11 cellular contexts compared by ENCODE assay signal in the genomic region with DNA sequence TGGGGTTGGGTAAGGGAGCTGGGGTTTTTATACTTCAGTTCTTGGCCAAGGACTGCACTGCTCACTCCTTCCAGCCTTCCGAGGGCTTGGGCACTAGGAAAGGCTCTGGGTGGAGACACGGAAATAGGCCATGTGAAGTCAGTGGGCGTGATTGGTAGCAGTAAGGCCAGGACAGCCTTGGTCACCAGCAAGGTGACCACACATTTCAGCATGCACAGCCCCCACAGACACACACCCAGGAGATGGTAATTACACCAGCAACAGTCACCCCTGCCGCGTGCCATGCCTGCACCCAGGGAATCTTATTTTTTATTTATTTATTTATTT.
A peak's percentile ranks its signal among the peaks of the same experiment; 100 is the strongest.
DNase-seq lines count a peak whose midpoint lies in the region; ATAC-seq and TF ChIP-seq lines count a peak whose summit lies in the region.
"Had no signal": no experiment of that assay in that cellular context is flagged by ENCODE, and none has a peak within 500 bp of the region (broad histone marks: within the 10 kb centered on the region; RNA-seq: fewer than 3 reads in every experiment).

No MANE protein-coding gene starts in this region.

- POLR2A ChIA-PET in activated CD8-positive, alpha-beta T cell treated with anti-CD3 and anti-CD28 coated beads for 36 hours (lab: Charles Lee), result interaction anchor here (0.6 to 3.2 kb wide), 6 partner anchors 12 to 99 kb away, joined by 3 to 11 read pairs (median 4); no protein-coding TSS in a partner anchor

- no peaks in the 10 kb centered on the region for H3K27me3 Mint-ChIP-seq in activated CD8-positive, alpha-beta T cell treated with anti-CD3 and anti-CD28 coated beads for 36 hours
- H3K27me3 Mint-ChIP-seq: activated naive CD4-positive, alpha-beta T cell treated with anti-CD3 and anti-CD28 coated beads, Interleukin-2, amount 50 U/mL, for 24 hours had no signal

- H3K4me3 Mint-ChIP-seq in activated CD8-positive, alpha-beta T cell treated with anti-CD3 and anti-CD28 coated beads for 36 hours, result no peak overlapping the region
- peak overlapping the region; percentile 87 for H3K4me3 Mint-ChIP-seq in stimulated activated effector memory CD8-positive, alpha-beta T cell treated with anti-CD3 and anti-CD28 coated beads, Interleukin-12 subunit alpha, Interleukin-12 subunit beta, amount 100 ng/mL, for 72 hours

- H3K9me3 Mint-ChIP-seq in activated CD8-positive, alpha-beta T cell treated with anti-CD3 and anti-CD28 coated beads for 36 hours, result no peaks in the 10 kb centered on the region
- H3K9me3 Mint-ChIP-seq in stimulated activated effector memory CD8-positive, alpha-beta T cell treated with anti-CD3 and anti-CD28 coated beads, Interleukin-12 subunit alpha, Interleukin-12 subunit beta, amount 100 ng/mL, for 72 hours, result no peaks in the 10 kb centered on the region
- H3K9me3 Mint-ChIP-seq: activated naive CD4-positive, alpha-beta T cell treated with anti-CD3 and anti-CD28 coated beads, Interleukin-2, amount 50 U/mL, for 24 hours had no signal

- CTCF ChIA-PET in activated CD8-positive, alpha-beta T cell treated with anti-CD3 and anti-CD28 coated beads for 36 hours (lab: Charles Lee), result interaction anchor here (1.5 to 1.6 kb wide), 2 partner anchors 13 to 17 kb away, joined by 3 to 5 read pairs; no protein-coding TSS in a partner anchor

- peaks cover 7% of the 10 kb centered on the region for H3K36me3 Mint-ChIP-seq in activated CD8-positive, alpha-beta T cell treated with anti-CD3 and anti-CD28 coated beads for 36 hours (ENCODE audit: low read depth)
- H3K36me3 Mint-ChIP-seq in stimulated activated effector memory CD8-positive, alpha-beta T cell treated with anti-CD3 and anti-CD28 coated beads, Interleukin-12 subunit alpha, Interleukin-12 subunit beta, amount 100 ng/mL, for 72 hours, result peaks cover 30% of the 10 kb centered on the region
- H3K36me3 Mint-ChIP-seq: activated naive CD4-positive, alpha-beta T cell treated with anti-CD3 and anti-CD28 coated beads, Interleukin-2, amount 50 U/mL, for 24 hours had no signal

- peak overlapping the region; percentile 55 for H3K27ac Mint-ChIP-seq in activated CD8-positive, alpha-beta T cell treated with anti-CD3 and anti-CD28 coated beads for 36 hours
- peak overlapping the region; percentile 90 for H3K27ac Mint-ChIP-seq in stimulated activated effector memory CD8-positive, alpha-beta T cell treated with anti-CD3 and anti-CD28 coated beads, Interleukin-12 subunit alpha, Interleukin-12 subunit beta, amount 100 ng/mL, for 72 hours
- H3K27ac Mint-ChIP-seq: activated naive CD4-positive, alpha-beta T cell treated with anti-CD3 and anti-CD28 coated beads, Interleukin-2, amount 50 U/mL, for 24 hours had no signal

- H3K4me1 Mint-ChIP-seq in activated CD8-positive, alpha-beta T cell treated with anti-CD3 and anti-CD28 coated beads for 36 hours (ENCODE audit: low read depth), result peaks cover 63% of the 10 kb centered on the region
- peaks cover 76% of the 10 kb centered on the region for H3K4me1 Mint-ChIP-seq in stimulated activated effector memory CD8-positive, alpha-beta T cell treated with anti-CD3 and anti-CD28 coated beads, Interleukin-12 subunit alpha, Interleukin-12 subunit beta, amount 100 ng/mL, for 72 hours

- no peak for TF ChIP-seq CTCF in activated CD8-positive, alpha-beta T cell treated with anti-CD3 and anti-CD28 coated beads for 36 hours (IDR thresholded peaks at IDR 0.05)

- intact Hi-C loops in activated CD8-positive, alpha-beta T cell treated with anti-CD3 and anti-CD28 coated beads for 36 hours (cut with micrococcal nuclease), result no loop called here

- no peak for ATAC-seq in activated CD8-positive, alpha-beta T cell treated with anti-CD3 and anti-CD28 coated beads for 36 hours
- ATAC-seq in stimulated activated effector memory CD8-positive, alpha-beta T cell treated with anti-CD3 and anti-CD28 coated beads, Interleukin-12 subunit alpha, Interleukin-12 subunit beta, amount 100 ng/mL, for 72 hours, result no peak

- DNase-seq in HT-29 (ENCODE audit: low spot score) (peak; percentile 61), NOMO-1 (lab: John Stamatoyannopoulos, UW; ENCODE audit: unreplicated experiment in 2 of 2) (no peak), hepatic stellate cell (ENCODE audit: low spot score) (no peak), superior temporal gyrus (ENCODE audit: extremely low spot score) (no peak)
- DNase-seq in activated CD8-positive, alpha-beta T cell treated with anti-CD3 and anti-CD28 coated beads for 36 hours, result no peak
- no peak for DNase-seq in stimulated activated effector memory CD8-positive, alpha-beta T cell treated with anti-CD3 and anti-CD28 coated beads, Interleukin-12 subunit alpha, Interleukin-12 subunit beta, amount 100 ng/mL, for 72 hours (ENCODE audit: low spot score in 2 of 2)
- no peak for DNase-seq in effector CD8-positive, alpha-beta T cell (lab: John Stamatoyannopoulos, UW)
- DNase-seq: NCI-H774 had no signal

- peak overlapping the region; percentile 64 for H3K27ac ChIP-seq in layer of hippocampus (ENCODE audit: low read depth, low read length)
- H3K27ac ChIP-seq: KMS-11 had no signal

- H3K27me3 ChIP-seq in layer of hippocampus (ENCODE audit: control insufficient read depth, insufficient read depth, low read length), result no peaks in the 10 kb centered on the region
